21 cellular contexts compared by ENCODE assay signal in genomic region chr2:210460863-210461227, GRCh38.
DNase-seq lines count a peak whose midpoint lies in the region; ATAC-seq, FAIRE-seq and TF ChIP-seq lines count a peak whose summit lies in the region.
"Had no signal": no experiment of that assay in that cellular context is flagged by ENCODE, and none has a peak within 500 bp of the region (broad histone marks: within the 10 kb centered on the region; RNA-seq: fewer than 3 reads in every experiment).

No MANE protein-coding gene starts in this region.

- DNase-seq in Ammon's horn (ENCODE audit: low spot score) (peak; percentile 43), caudate nucleus (lab: John Stamatoyannopoulos, UW) (peak in 2 of 61 donors; percentile 20 to 40), H54 (ENCODE audit: insufficient read length, low spot score) (no peak), T-helper 2 cell (no peak), DMS153 treated with DMSO at 0.1 percent for 48 hours (lab: John Stamatoyannopoulos, UW; ENCODE audit: unreplicated experiment) (no peak)
- no peak for DNase-seq in effector CD4-positive, alpha-beta T cell
- DNase-seq: activated CD4-positive, alpha-beta T cell treated with anti-CD3 and anti-CD28 coated beads for 48 hours; activated naive CD8-positive, alpha-beta T cell treated with anti-CD3 and anti-CD28 coated beads, Interleukin-2, amount 10 ng/mL, durations not matched to agents 7 days and 5 days; activated T-cell treated with anti-CD3 and anti-CD28 coated beads, Interleukin-2, amount 50 U/mL, for 24 hours; left colon; NCI-H146; NCI-H446 treated with DMSO at 0.1 percent for 48 hours; ovary; SJCRH30; stimulated activated naive CD4-positive, alpha-beta T cell; upper lobe of left lung had no signal

- FAIRE-seq in H54 (lab: Jason Lieb, UNC) = no peak
- FAIRE-seq: A204.1, H1 had no signal

- peak overlapping the region; percentile 95 for H3K27ac ChIP-seq in caudate nucleus (ENCODE audit: low read depth, low read length)
- H3K27ac ChIP-seq: ovary, SJCRH30, skin epidermis, upper lobe of left lung had no signal

- no peak for TF ChIP-seq POLR2A in H54 (IDR thresholded peaks at IDR 0.05; ENCODE audit: low read depth, low read length)

- ATAC-seq in GM19463 (IDR thresholded peaks at IDR 0.05; ENCODE audit: unreplicated experiment) = peak; percentile 3
- peak; percentile 18 for ATAC-seq in HG02885 (IDR thresholded peaks at IDR 0.05; ENCODE audit: poor library complexity, unreplicated experiment)
- ATAC-seq: left colon had no signal
